Comparison of ENCODE assay signal across 9 cellular contexts in genomic region chr12:124938066-124938465, GRCh38. TPM values are rescaled to one million over a fixed set of nuclear protein-coding genes. Genes with fewer than 3 reads are reported as not detected.
DNase-seq lines count a peak whose midpoint lies in the region; ATAC-seq and TF ChIP-seq lines count a peak whose summit lies in the region.
"Had no signal": no experiment of that assay in that cellular context is flagged by ENCODE, and none has a peak within 500 bp of the region (broad histone marks: within the 10 kb centered on the region; RNA-seq: fewer than 3 reads in every experiment).

No MANE protein-coding gene starts in this region.

- DNase-seq in Caki2 (ENCODE audit: low read depth) (peak; percentile 19), Karpas-422 (peak; percentile 56), progenitor cell of endocrine pancreas (ENCODE audit: low spot score, unreplicated experiment) (no peak), T-helper 9 cell (no peak)
- no peak for DNase-seq in activated CD8-positive, alpha-beta memory T cell treated with anti-CD3 and anti-CD28 coated beads, Interleukin-2, amount 50 U/mL, for 48 hours
- DNase-seq: NCI-H2227 treated with DMSO at 0.1 percent for 48 hours had no signal

- peak overlapping the region; percentile 79 for H2AFZ ChIP-seq in Karpas-422 (ENCODE audit: low read length)

- ATAC-seq in HG03520 (IDR thresholded peaks at IDR 0.05; ENCODE audit: unreplicated experiment) (no peak), HG03521 (IDR thresholded peaks at IDR 0.05; ENCODE audit: unreplicated experiment) (no peak)

- peaks cover 8% of the 10 kb centered on the region for H3K4me1 Mint-ChIP-seq in progenitor cell of endocrine pancreas (ENCODE audit: low read depth)

- H3K9ac ChIP-seq in Karpas-422 (ENCODE audit: low read length) = peak overlapping the region; percentile 74
- H3K9ac ChIP-seq in endocrine pancreas (ENCODE audit: control insufficient read depth, insufficient read depth, low read length) = no peak overlapping the region

- H3K36me3 ChIP-seq in Karpas-422 (ENCODE audit: insufficient read depth, low read length) = no peaks in the 10 kb centered on the region
- no peaks in the 10 kb centered on the region for H3K36me3 ChIP-seq in endocrine pancreas (ENCODE audit: control insufficient read depth, insufficient read depth, low read length)

- no peaks in the 10 kb centered on the region for H4K20me1 ChIP-seq in Karpas-422 (ENCODE audit: insufficient read depth, low read depth, low read length)

- no peaks in the 10 kb centered on the region for H3K9me3 ChIP-seq in Karpas-422 (ENCODE audit: low read length)
- no peaks in the 10 kb centered on the region for H3K9me3 ChIP-seq in endocrine pancreas (ENCODE audit: control insufficient read depth, low read length)

- peak overlapping the region; percentile 90 for H3K27ac ChIP-seq in Karpas-422 (ENCODE audit: low read length)

- H3K4me3 Mint-ChIP-seq in progenitor cell of endocrine pancreas (ENCODE audit: low read depth) = no peak overlapping the region

- in situ Hi-C loops in Caki2 (cut with HindIII; ENCODE audit: low pct_unique_long_range_greater_than_20kb, low sequenced_read_pairs) = no loop called here

- H3K9me3 Mint-ChIP-seq in progenitor cell of endocrine pancreas (ENCODE audit: low read depth) = no peaks in the 10 kb centered on the region

- H3K4me3 ChIP-seq in Karpas-422 (ENCODE audit: low read length) (peak overlapping the region; percentile 73), endocrine pancreas (ENCODE audit: control insufficient read depth, insufficient read depth, low read length) (peak overlapping the region; percentile 90)

- peaks cover 38% of the 10 kb centered on the region for H3K4me1 ChIP-seq in Karpas-422 (ENCODE audit: low read length)
- peaks cover 4% of the 10 kb centered on the region for H3K4me1 ChIP-seq in endocrine pancreas (ENCODE audit: control insufficient read depth, insufficient read depth, low read length)

- H3K36me3 Mint-ChIP-seq in progenitor cell of endocrine pancreas (ENCODE audit: insufficient read depth) = no peaks in the 10 kb centered on the region

- H3K27me3 ChIP-seq in Karpas-422 (ENCODE audit: low read length) (no peaks in the 10 kb centered on the region), endocrine pancreas (ENCODE audit: control insufficient read depth, insufficient read depth, low read length) (no peaks in the 10 kb centered on the region)

- H3K27ac Mint-ChIP-seq in progenitor cell of endocrine pancreas = peak overlapping the region; percentile 83

- H3K27me3 Mint-ChIP-seq in progenitor cell of endocrine pancreas = no peaks in the 10 kb centered on the region

- no peak for TF ChIP-seq CTCF in progenitor cell of endocrine pancreas (IDR thresholded peaks at IDR 0.05; ENCODE audit: unreplicated experiment)

- no peaks in the 10 kb centered on the region for H3K79me2 ChIP-seq in Karpas-422 (ENCODE audit: low read length)

- peak overlapping the region; percentile 93 for H3K4me2 ChIP-seq in Karpas-422 (ENCODE audit: low read depth, low read length, poor library complexity, severe bottlenecking)

- no peaks in the 10 kb centered on the region for H3K9me2 ChIP-seq in Karpas-422 (replicated peaks; ENCODE audit: insufficient read depth, low read length)

RNA-seq across cellular contexts. Expression of gene UBC, which starts 23.6 kb away (rescaled TPM):
- total RNA-seq in Caki2 (2014; rRNA removed; shearing (Covaris generic); ENCODE audit: low replicate concordance) = 1,534 and 1,708 TPM in 2 replicates
- total RNA-seq in Karpas-422 (2014; rRNA removed; shearing (Covaris generic); ENCODE audit: low replicate concordance) = 603 and 914 TPM in 2 replicates
- 630 and 645 TPM in 2 replicates for total RNA-seq in progenitor cell of endocrine pancreas

RNA-seq across cellular contexts. Expression of gene DHX37, which starts 50.9 kb away (rescaled TPM):
- 34.0 and 38.3 TPM in 2 replicates for total RNA-seq in Caki2 (2014; rRNA removed; shearing (Covaris generic); ENCODE audit: low replicate concordance)
- total RNA-seq in Karpas-422 (2014; rRNA removed; shearing (Covaris generic); ENCODE audit: low replicate concordance) = 10.8 and 23.7 TPM in 2 replicates
- 21.2 and 22.1 TPM in 2 replicates for total RNA-seq in progenitor cell of endocrine pancreas

RNA-seq across cellular contexts. Expression of gene BRI3BP, which starts 55.4 kb away (rescaled TPM):
- total RNA-seq in Caki2 (2014; rRNA removed; shearing (Covaris generic); ENCODE audit: low replicate concordance) = 12.6 and 13.7 TPM in 2 replicates
- 48.9 and 52.9 TPM in 2 replicates for total RNA-seq in Karpas-422 (2014; rRNA removed; shearing (Covaris generic); ENCODE audit: low replicate concordance)
- total RNA-seq in progenitor cell of endocrine pancreas = 11.1 and 12.0 TPM in 2 replicates

Comparison
In these comparisons a context has a peak if more than half of its experiments do, and no peak if none do; other contexts are left out.
1. DNase-seq: peak in Caki2 (single experiment) and Karpas-422 (single experiment); none in progenitor cell of endocrine pancreas (single experiment), activated CD8-positive, alpha-beta memory T cell treated with anti-CD3 and anti-CD28 coated beads, Interleukin-2, amount 50 U/mL, for 48 hours (single experiment) and T-helper 9 cell (single experiment).